ENCODE assay signal across 19 cellular contexts in genomic region chr14:61508526-61508925, GRCh38.
DNase-seq lines count a peak whose midpoint lies in the region; ATAC-seq lines count a peak whose summit lies in the region.
"Had no signal": no experiment of that assay in that cellular context is flagged by ENCODE, and none has a peak within 500 bp of the region (broad histone marks: within the 10 kb centered on the region; RNA-seq: fewer than 3 reads in every experiment).

No MANE protein-coding gene starts in this region.

- peaks cover 51% of the 10 kb centered on the region for H3K36me3 Mint-ChIP-seq in activated naive CD4-positive, alpha-beta T cell treated with anti-CD3 and anti-CD28 coated beads for 36 hours (ENCODE audit: low read depth)
- H3K36me3 Mint-ChIP-seq in IgD-negative memory B cell: no peaks in the 10 kb centered on the region
- peaks cover 76% of the 10 kb centered on the region for H3K36me3 Mint-ChIP-seq in activated naive CD8-positive, alpha-beta T cell treated with anti-CD3 and anti-CD28 coated beads for 36 hours
- H3K36me3 Mint-ChIP-seq in stimulated activated effector memory CD8-positive, alpha-beta T cell treated with anti-CD3 and anti-CD28 coated beads, Interleukin-12 subunit alpha, Interleukin-12 subunit beta, amount 100 ng/mL, for 72 hours: peaks cover 77% of the 10 kb centered on the region

- CTCF ChIA-PET in activated naive CD4-positive, alpha-beta T cell treated with anti-CD3 and anti-CD28 coated beads for 36 hours (lab: Charles Lee): interaction anchor here (0.9 to 11.1 kb wide), 3 partner anchors 9 to 81 kb away, joined by 4 to 130 read pairs (median 4); no protein-coding TSS in a partner anchor

- H3K27me3 Mint-ChIP-seq in activated naive CD4-positive, alpha-beta T cell treated with anti-CD3 and anti-CD28 coated beads for 36 hours (ENCODE audit: low read depth): no peaks in the 10 kb centered on the region
- no peaks in the 10 kb centered on the region for H3K27me3 Mint-ChIP-seq in IgD-negative memory B cell
- H3K27me3 Mint-ChIP-seq in activated naive CD8-positive, alpha-beta T cell treated with anti-CD3 and anti-CD28 coated beads for 36 hours: no peaks in the 10 kb centered on the region

- H3K4me1 Mint-ChIP-seq in activated naive CD4-positive, alpha-beta T cell treated with anti-CD3 and anti-CD28 coated beads for 36 hours (ENCODE audit: low read depth): peaks cover 94% of the 10 kb centered on the region
- peaks cover 35 to 59% (median 43%) of the 10 kb centered on the region in 3 donors for H3K4me1 Mint-ChIP-seq in IgD-negative memory B cell
- H3K4me1 Mint-ChIP-seq in activated naive CD8-positive, alpha-beta T cell treated with anti-CD3 and anti-CD28 coated beads for 36 hours: peaks cover 93% of the 10 kb centered on the region
- H3K4me1 Mint-ChIP-seq in stimulated activated effector memory CD8-positive, alpha-beta T cell treated with anti-CD3 and anti-CD28 coated beads, Interleukin-12 subunit alpha, Interleukin-12 subunit beta, amount 100 ng/mL, for 72 hours: peaks cover 87% of the 10 kb centered on the region

- H3K9me3 Mint-ChIP-seq in activated naive CD4-positive, alpha-beta T cell treated with anti-CD3 and anti-CD28 coated beads for 36 hours: peaks cover 5% of the 10 kb centered on the region
- peaks cover 0 to 8% (median 0%) of the 10 kb centered on the region in 3 donors for H3K9me3 Mint-ChIP-seq in IgD-negative memory B cell
- H3K9me3 Mint-ChIP-seq in activated naive CD8-positive, alpha-beta T cell treated with anti-CD3 and anti-CD28 coated beads for 36 hours: peaks cover 10% of the 10 kb centered on the region
- no peaks in the 10 kb centered on the region for H3K9me3 Mint-ChIP-seq in stimulated activated effector memory CD8-positive, alpha-beta T cell treated with anti-CD3 and anti-CD28 coated beads, Interleukin-12 subunit alpha, Interleukin-12 subunit beta, amount 100 ng/mL, for 72 hours

- ATAC-seq in stimulated activated effector memory CD8-positive, alpha-beta T cell treated with anti-CD3 and anti-CD28 coated beads, Interleukin-12 subunit alpha, Interleukin-12 subunit beta, amount 100 ng/mL, for 72 hours: no peak
- ATAC-seq in HG03442 (IDR thresholded peaks at IDR 0.05; ENCODE audit: unreplicated experiment): no peak
- ATAC-seq: sciatic nerve had no signal

- intact Hi-C loops in activated naive CD4-positive, alpha-beta T cell treated with anti-CD3 and anti-CD28 coated beads for 36 hours (cut with micrococcal nuclease): no loop called here

- DNase-seq in activated naive CD4-positive, alpha-beta T cell treated with anti-CD3 and anti-CD28 coated beads for 36 hours: no peak
- no peak for DNase-seq in activated naive CD4-positive, alpha-beta T cell treated with anti-CD3 and anti-CD28 coated beads, Interleukin-2, amount 50 U/mL, for 16 hours
- no peak for DNase-seq in activated naive CD8-positive, alpha-beta T cell treated with anti-CD3 and anti-CD28 coated beads for 36 hours
- no peak for DNase-seq in stimulated activated effector memory CD8-positive, alpha-beta T cell treated with anti-CD3 and anti-CD28 coated beads, Interleukin-12 subunit alpha, Interleukin-12 subunit beta, amount 100 ng/mL, for 72 hours (ENCODE audit: low spot score in 2 of 2)
- DNase-seq in NOMO-1 (lab: John Stamatoyannopoulos, UW; ENCODE audit: unreplicated experiment in 2 of 2) (no peak), NCI-H524 treated with DMSO at 0.1 percent for 48 hours (lab: John Stamatoyannopoulos, UW) (no peak)
- DNase-seq: activated gamma-delta T cell treated with Interleukin-2 at 50 U/mL for 16 hours; DMS79; effector CD8-positive, alpha-beta T cell; H9; KG1; kidney glomerular epithelial cell; NCI-H748 treated with DMSO at 0.1 percent for 48 hours; ovary; SJCRH30 had no signal

- no peak overlapping the region for H3K4me3 Mint-ChIP-seq in activated naive CD4-positive, alpha-beta T cell treated with anti-CD3 and anti-CD28 coated beads for 36 hours
- H3K4me3 Mint-ChIP-seq in IgD-negative memory B cell: peak overlapping the region in 1 of 4 donors; percentile 10
- no peak overlapping the region for H3K4me3 Mint-ChIP-seq in activated naive CD8-positive, alpha-beta T cell treated with anti-CD3 and anti-CD28 coated beads for 36 hours
- no peak overlapping the region for H3K4me3 Mint-ChIP-seq in stimulated activated effector memory CD8-positive, alpha-beta T cell treated with anti-CD3 and anti-CD28 coated beads, Interleukin-12 subunit alpha, Interleukin-12 subunit beta, amount 100 ng/mL, for 72 hours
- H3K4me3 Mint-ChIP-seq: H9; T-helper 2 cell treated with Interferon-gamma antibody and Interleukin-4, amounts not matched to agents 5 μg/mL and 100 μg/mL, for 36 hours had no signal

- peak overlapping the region; percentile 100 for H3K27ac Mint-ChIP-seq in activated naive CD4-positive, alpha-beta T cell treated with anti-CD3 and anti-CD28 coated beads for 36 hours
- peak overlapping the region; percentile 26 to 83 (median 38) for H3K27ac Mint-ChIP-seq in IgD-negative memory B cell
- H3K27ac Mint-ChIP-seq in activated naive CD8-positive, alpha-beta T cell treated with anti-CD3 and anti-CD28 coated beads for 36 hours: peak overlapping the region; percentile 94
- peak overlapping the region; percentile 95 for H3K27ac Mint-ChIP-seq in stimulated activated effector memory CD8-positive, alpha-beta T cell treated with anti-CD3 and anti-CD28 coated beads, Interleukin-12 subunit alpha, Interleukin-12 subunit beta, amount 100 ng/mL, for 72 hours
- H3K27ac Mint-ChIP-seq: T-helper 2 cell treated with Interferon-gamma antibody and Interleukin-4, amounts not matched to agents 5 μg/mL and 100 μg/mL, for 36 hours had no signal

Comparison
In these comparisons a context has a peak if more than half of its experiments do, and no peak if none do; other contexts are left out.
1. H3K27ac Mint-ChIP-seq: peak in every context shown above with its lines; median percentile 100 in activated naive CD4-positive, alpha-beta T cell treated with anti-CD3 and anti-CD28 coated beads for 36 hours; 95 in stimulated activated effector memory CD8-positive, alpha-beta T cell treated with anti-CD3 and anti-CD28 coated beads, Interleukin-12 subunit alpha, Interleukin-12 subunit beta, amount 100 ng/mL, for 72 hours; 94 in activated naive CD8-positive, alpha-beta T cell treated with anti-CD3 and anti-CD28 coated beads for 36 hours; 38 in IgD-negative memory B cell.